Comparison of ENCODE assay signal across 9 cellular contexts in the genomic region with DNA sequence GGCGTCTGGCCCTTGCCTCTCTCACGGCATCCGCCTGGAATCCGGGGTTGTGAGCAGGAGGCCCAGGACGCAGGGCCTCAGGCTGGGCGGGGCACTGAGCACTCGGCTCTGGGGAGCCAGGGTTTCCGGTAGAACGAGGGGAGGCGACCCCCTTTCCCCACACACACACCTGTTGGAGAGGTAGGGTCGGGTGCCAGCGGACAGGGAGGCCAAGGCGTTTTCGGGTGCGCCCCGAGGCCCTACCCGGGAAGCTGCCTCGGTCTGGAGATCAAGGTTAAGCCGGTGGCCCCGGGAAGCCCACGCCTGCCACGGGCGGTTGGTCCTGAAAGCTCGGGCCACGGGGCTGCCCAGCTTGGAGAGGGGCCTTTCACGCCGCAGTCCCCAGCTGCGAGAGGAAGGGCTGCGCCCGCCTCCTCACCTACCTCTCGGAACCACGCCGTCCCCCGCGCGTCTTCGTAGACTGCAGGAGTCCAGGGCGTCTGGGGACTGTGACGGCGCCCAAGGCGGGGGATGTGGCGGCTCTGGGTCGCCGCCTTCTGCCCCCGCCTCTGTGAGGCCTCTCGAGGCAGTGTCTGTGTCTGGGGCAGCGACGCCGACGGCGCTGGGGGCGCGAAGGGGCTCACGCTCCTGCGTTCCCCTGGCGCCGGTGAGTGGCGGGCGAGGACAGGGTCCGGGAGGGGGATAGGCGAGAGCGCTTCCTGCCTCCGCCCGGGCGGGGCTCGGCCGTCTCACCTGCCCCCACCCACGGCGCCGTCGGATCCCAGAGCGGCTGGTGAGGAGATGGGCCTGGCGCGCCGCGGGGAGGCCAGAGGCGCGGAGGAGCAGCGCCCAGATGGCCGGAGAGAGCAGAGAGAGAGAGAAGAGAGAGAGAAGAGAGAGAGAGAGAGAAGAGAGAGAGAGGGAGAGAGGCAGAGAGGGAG. TPM values are rescaled to one million over a fixed set of nuclear protein-coding genes. Genes with fewer than 3 reads are reported as not detected.
A peak's percentile ranks its signal among the peaks of the same experiment; 100 is the strongest.
DNase-seq lines count a peak whose midpoint lies in the region; ATAC-seq and TF ChIP-seq lines count a peak whose summit lies in the region.
"Had no signal": no experiment of that assay in that cellular context is flagged by ENCODE, and none has a peak within 500 bp of the region (broad histone marks: within the 10 kb centered on the region; RNA-seq: fewer than 3 reads in every experiment).

No MANE protein-coding gene starts in this region.

- H3K36me3 ChIP-seq in SK-N-SH (replicated peaks in 1 of 2; ENCODE audit: control insufficient read depth in 1 of 2, insufficient read depth in 2 of 2, low read length in 1 of 2) (no peaks in the 10 kb centered on the region), hepatocyte (replicated peaks; ENCODE audit: insufficient read depth, low read depth) (no peaks in the 10 kb centered on the region), thoracic aorta (no peaks in the 10 kb centered on the region)

- TF ChIP-seq RAD21 in SK-N-SH (IDR thresholded peaks at IDR 0.05; ENCODE audit: low read length) = no peak

- no peak overlapping the region for H3K27ac ChIP-seq in SK-N-SH (ENCODE audit: low read depth in 2 of 2, low read length in 1 of 2)
- H3K27ac ChIP-seq in hepatocyte = no peak overlapping the region
- H3K27ac ChIP-seq in thoracic aorta = no peak overlapping the region

- H3K4me1 ChIP-seq in SK-N-SH (ENCODE audit: control insufficient read depth in 1 of 2, insufficient read depth in 2 of 2, low read depth in 1 of 2, low read length in 1 of 2) (no peaks in the 10 kb centered on the region), hepatocyte (ENCODE audit: insufficient read depth) (no peaks in the 10 kb centered on the region), thoracic aorta (ENCODE audit: control insufficient read depth in 1 of 2, low read depth in 2 of 2) (peaks cover 7 to 10% of the 10 kb centered on the region in 2 donors)

- H3F3A ChIP-seq in SK-N-SH (replicated peaks; ENCODE audit: insufficient read depth) = no peaks in the 10 kb centered on the region

- H3K9me2 ChIP-seq in SK-N-SH (no peaks in the 10 kb centered on the region), hepatocyte (replicated peaks; ENCODE audit: insufficient read depth) (no peaks in the 10 kb centered on the region)

- no peak for TF ChIP-seq CTCF in SK-N-SH (IDR thresholded peaks at IDR 0.05)
- no peak for TF ChIP-seq CTCF in hepatocyte (IDR thresholded peaks at IDR 0.05; ENCODE audit: poor library complexity)
- TF ChIP-seq CTCF in thoracic aorta (IDR thresholded peaks at IDR 0.05) = no peak

- H3K9me3 ChIP-seq in SK-N-SH (no peaks in the 10 kb centered on the region), hepatocyte (ENCODE audit: low read depth) (no peaks in the 10 kb centered on the region), thoracic aorta (no peaks in the 10 kb centered on the region)

- no peak overlapping the region for H3K4me3 ChIP-seq in SK-N-SH (ENCODE audit: low read depth in 2 of 2, low read length in 1 of 2)
- H3K4me3 ChIP-seq in hepatocyte = no peak overlapping the region
- peak overlapping the region; percentile 66 for H3K4me3 ChIP-seq in thoracic aorta

- H3K27me3 ChIP-seq in SK-N-SH (ENCODE audit: insufficient read depth) = peaks cover 89% of the 10 kb centered on the region
- peaks cover 89% of the 10 kb centered on the region for H3K27me3 ChIP-seq in hepatocyte
- H3K27me3 ChIP-seq in thoracic aorta (replicated peaks; ENCODE audit: insufficient read depth) = peaks cover 17% of the 10 kb centered on the region

- H3K4me2 ChIP-seq in SK-N-SH (no peak overlapping the region), hepatocyte (peak overlapping the region; percentile 75)

- no peaks in the 10 kb centered on the region for H4K20me1 ChIP-seq in SK-N-SH (ENCODE audit: insufficient read depth)
- H4K20me1 ChIP-seq in hepatocyte (ENCODE audit: insufficient read depth, poor library complexity, severe bottlenecking) = no peaks in the 10 kb centered on the region

- ATAC-seq in thoracic aorta (ENCODE audit: insufficient number of reproducible peaks, low FRiP score, low read depth) (no peak), HG03342 (IDR thresholded peaks at IDR 0.05; ENCODE audit: unreplicated experiment) (no peak), HG02798 (IDR thresholded peaks at IDR 0.05; ENCODE audit: poor library complexity, unreplicated experiment) (no peak), GM19395 (IDR thresholded peaks at IDR 0.05; ENCODE audit: unreplicated experiment) (no peak)

- no peaks in the 10 kb centered on the region for H3K79me2 ChIP-seq in SK-N-SH (ENCODE audit: insufficient read depth)
- no peaks in the 10 kb centered on the region for H3K79me2 ChIP-seq in hepatocyte

- H3K9ac ChIP-seq in SK-N-SH = no peak overlapping the region

- TF ChIP-seq EP300 in SK-N-SH (IDR thresholded peaks at IDR 0.05; ENCODE audit: borderline replicate concordance in 1 of 2, low read depth in 1 of 2, low read length in 1 of 2) = no peak

- peak; percentile 73 for DNase-seq in activated effector memory CD4-positive, alpha-beta T cell treated with anti-CD3 and anti-CD28 coated beads, Interleukin-2, amount 50 U/mL, for 16 hours
- no peak for DNase-seq in activated effector memory CD4-positive, alpha-beta T cell treated with Interleukin-2 at 50 U/mL for 16 hours
- peak; percentile 23 for DNase-seq in SK-N-SH
- no peak for DNase-seq in hepatocyte (ENCODE audit: low spot score)
- DNase-seq in thoracic aorta (ENCODE audit: low spot score) = no peak
- DNase-seq: DND-41 had no signal

- POLR2A ChIA-PET in SK-N-SH (lab: Yijun Ruan, JAX) = no interaction called here

- WGBS in SK-N-SH (ENCODE audit: low lambda C conversion rate) = 6% methylated on average over 57 of the region's 80 CpGs
- WGBS in hepatocyte (ENCODE audit: low lambda C conversion rate, missing lambda C conversion rate) = 4% methylated on average over 56 of the region's 80 CpGs

- H2AFZ ChIP-seq in SK-N-SH (ENCODE audit: low read depth) (no peak overlapping the region), hepatocyte (no peak overlapping the region)

- CTCF ChIA-PET in SK-N-SH (lab: Yijun Ruan, JAX) = interaction anchor here (1.1 to 1.8 kb wide), 3 partner anchors 23 to 232 kb away, joined by 3 to 4 read pairs (median 3); no protein-coding TSS in a partner anchor

TF ChIP-seq in SK-N-SH, 30 proteins besides CTCF, POLR2A, EP300 and RAD21 (continues in another document):
- no peak for TF ChIP-seq GATA2 (CRISPR knock-in tag; IDR thresholded peaks at IDR 0.05)
- no peak for TF ChIP-seq FOXM1 (IDR thresholded peaks at IDR 0.05; ENCODE audit: low read depth)
- TF ChIP-seq, protein P1, sequence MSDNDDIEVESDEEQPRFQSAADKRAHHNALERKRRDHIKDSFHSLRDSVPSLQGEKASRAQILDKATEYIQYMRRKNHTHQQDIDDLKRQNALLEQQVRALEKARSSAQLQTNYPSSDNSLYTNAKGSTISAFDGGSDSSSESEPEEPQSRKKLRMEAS (IDR thresholded peaks at IDR 0.05; ENCODE audit: low read depth) = no peak
- TF ChIP-seq TEAD4 (IDR thresholded peaks at IDR 0.05; ENCODE audit: borderline replicate concordance, insufficient read depth) = no peak
- TF ChIP-seq MXI1 (IDR thresholded peaks at IDR 0.05; ENCODE audit: low read depth, low read length) = no peak
- no peak for TF ChIP-seq SMC3 (IDR thresholded peaks at IDR 0.05; ENCODE audit: low read depth, low read length)
- no peak for TF ChIP-seq JUND (IDR thresholded peaks at IDR 0.05)
- TF ChIP-seq SIN3A (IDR thresholded peaks at IDR 0.05; ENCODE audit: borderline replicate concordance, low read depth, low read length) = no peak
- no peak for TF ChIP-seq FOSL2 (IDR thresholded peaks at IDR 0.05; ENCODE audit: borderline replicate concordance, low read depth)

RNA-seq across cellular contexts. Expression of a gene that starts 20.3 kb away (rescaled TPM):
- polyA plus RNA-seq in SK-N-SH (2012; rRNA removed) (not detected in 2 replicates), hepatocyte (0.73 and 2.5 TPM in 2 replicates)
- polyA plus RNA-seq in SK-N-SH (2012; cell fraction: cytosol; rRNA removed) = not detected in 2 replicates
- not detected in 2 replicates for polyA plus RNA-seq in SK-N-SH (2012; cell fraction: nucleus; rRNA removed)
- total RNA-seq in hepatocyte (1.5 and 2.1 TPM in 2 replicates), thoracic aorta (not detected)

RNA-seq across cellular contexts. Expression of a gene that starts 31.4 kb away (rescaled TPM):
- polyA plus RNA-seq in SK-N-SH (2012; rRNA removed) (not detected in 2 replicates), hepatocyte (0.31 and 1.3 TPM in 2 replicates)
- polyA plus RNA-seq in SK-N-SH (2012; cell fraction: cytosol; rRNA removed) = not detected in 2 replicates
- not detected in 2 replicates for polyA plus RNA-seq in SK-N-SH (2012; cell fraction: nucleus; rRNA removed)
- total RNA-seq in hepatocyte (0.57 and 1.6 TPM in 2 replicates), thoracic aorta (1 to 10 TPM in 1 of 2 donors, not detected in 1; 1.4 TPM)

RNA-seq across cellular contexts. Expression of a gene that starts 35.6 kb away (rescaled TPM):
- polyA plus RNA-seq in SK-N-SH (2012; rRNA removed) = not detected in 2 replicates
- polyA plus RNA-seq in SK-N-SH (2012; cell fraction: cytosol; rRNA removed) = not detected in 2 replicates
- polyA plus RNA-seq in SK-N-SH (2012; cell fraction: nucleus; rRNA removed) = not detected in 2 replicates
- 4.1 and 6.7 TPM in 2 replicates for total RNA-seq in hepatocyte
- polyA plus RNA-seq in hepatocyte = 13.7 and 15.9 TPM in 2 replicates
- total RNA-seq in thoracic aorta = 1 to 10 TPM in 1 of 2 donors, under 1 TPM in 1; 0.63 to 7.2 TPM

RNA-seq across cellular contexts. Expression of a gene that starts 41.7 kb away (rescaled TPM):
- polyA plus RNA-seq in SK-N-SH (2012; rRNA removed) (not detected in 2 replicates), hepatocyte (7.7 and 12.9 TPM in 2 replicates)
- polyA plus RNA-seq in SK-N-SH (2012; cell fraction: cytosol; rRNA removed) = not detected in 2 replicates
- not detected in 2 replicates for polyA plus RNA-seq in SK-N-SH (2012; cell fraction: nucleus; rRNA removed)
- total RNA-seq in hepatocyte (4.1 and 4.8 TPM in 2 replicates), thoracic aorta (1 to 10 TPM; 4.2 to 9.9 TPM)

RNA-seq across cellular contexts. Expression of a gene that starts 52.9 kb away (rescaled TPM):
- not detected in 2 replicates for polyA plus RNA-seq in SK-N-SH (2012; rRNA removed)
- 0.01 TPM in 1 of 2 replicates, not detected in the other for polyA plus RNA-seq in SK-N-SH (2012; cell fraction: cytosol; rRNA removed)
- polyA plus RNA-seq in SK-N-SH (2012; cell fraction: nucleus; rRNA removed) = not detected in 2 replicates
- total RNA-seq in hepatocyte = 0.27 and 0.36 TPM in 2 replicates
- polyA plus RNA-seq in hepatocyte = 3.3 and 4.4 TPM in 2 replicates
- total RNA-seq in thoracic aorta = 1 to 10 TPM in 1 of 2 donors, under 1 TPM in 1; 0.56 to 3.8 TPM

Comparison
In these comparisons a context has a peak if more than half of its experiments do, and no peak if none do; other contexts are left out.
1. DNase-seq: peak in activated effector memory CD4-positive, alpha-beta T cell treated with anti-CD3 and anti-CD28 coated beads, Interleukin-2, amount 50 U/mL, for 16 hours (single experiment) and SK-N-SH (single experiment); none in activated effector memory CD4-positive, alpha-beta T cell treated with Interleukin-2 at 50 U/mL for 16 hours (single experiment), hepatocyte (single experiment) and thoracic aorta (single experiment).